Comparison of ENCODE assay signal across 1 cellular context in genomic region chr9:122398371-122398924, GRCh38.
TF ChIP-seq lines count a peak whose summit lies in the region.

No MANE protein-coding gene starts in this region.

TF ChIP-seq in H1, 55 proteins besides CTCF, POLR2A, EP300 and RAD21:
- TF ChIP-seq CHD7 (IDR thresholded peaks at IDR 0.05; ENCODE audit: insufficient replicate concordance, low read length) (no peak), GTF2F1 (IDR thresholded peaks at IDR 0.05; ENCODE audit: borderline replicate concordance, low read depth, low read length) (no peak), JUND (IDR thresholded peaks at IDR 0.05; ENCODE audit: low read length) (no peak), MAX (IDR thresholded peaks at IDR 0.05) (no peak), CHD2 (IDR thresholded peaks at IDR 0.05; ENCODE audit: low read length) (no peak), BRCA1 (IDR thresholded peaks at IDR 0.05; ENCODE audit: low read depth, low read length) (no peak), JUN (IDR thresholded peaks at IDR 0.05; ENCODE audit: low read depth, low read length) (no peak), MAFK (IDR thresholded peaks at IDR 0.05; ENCODE audit: low read depth, low read length) (no peak), BACH1 (IDR thresholded peaks at IDR 0.05; ENCODE audit: low read length) (no peak), NRF1 (IDR thresholded peaks at IDR 0.05; ENCODE audit: low read depth, low read length) (no peak), TEAD4 (IDR thresholded peaks at IDR 0.05; ENCODE audit: low read depth, low read length) (no peak), PHF8 (conservative IDR thresholded peaks at IDR 0.05; ENCODE audit: low read depth, low read length) (no peak), CBX5 (IDR thresholded peaks at IDR 0.05; ENCODE audit: low read depth, low read length) (no peak), RFX5 (IDR thresholded peaks at IDR 0.05; ENCODE audit: borderline replicate concordance, low read depth, low read length) (no peak), TCF12 (IDR thresholded peaks at IDR 0.05; ENCODE audit: low read depth, low read length) (no peak), CTBP2 (IDR thresholded peaks at IDR 0.05; ENCODE audit: borderline replicate concordance, insufficient read depth, insufficient read length, low read length) (no peak), SIX5 (IDR thresholded peaks at IDR 0.05; ENCODE audit: low read depth, low read length) (no peak), TBP (IDR thresholded peaks at IDR 0.05; ENCODE audit: low read depth, low read length) (no peak), SP2 (IDR thresholded peaks at IDR 0.05; ENCODE audit: low read length) (no peak)
